8 cellular contexts compared by ENCODE assay signal in genomic region chr6:31399589-31400466, GRCh38. TPM values are rescaled to one million over a fixed set of nuclear protein-coding genes. Genes with fewer than 3 reads are reported as not detected.
DNase-seq lines count a peak whose midpoint lies in the region; ATAC-seq, FAIRE-seq and TF ChIP-seq lines count a peak whose summit lies in the region.

No MANE protein-coding gene starts in this region.

- TF ChIP-seq POLR2A in endothelial cell of umbilical vein (IDR thresholded peaks at IDR 0.05; ENCODE audit: low read depth, low read length), result peak; percentile 70

- H2BK12ac ChIP-seq in mesenchymal stem cell (ENCODE audit: low read length in 2 of 2), result no peak overlapping the region

- intact Hi-C loops in endothelial cell of umbilical vein (cut with micrococcal nuclease), result loop anchor here (1.0 to 5.0 kb wide), 4 partner anchors 17 to 147 kb away; partner anchors contain the start of genes ATP6V1G2 and NFKBIL1

- CTCF ChIA-PET in endothelial cell of umbilical vein (lab: Charles Lee), result interaction anchor here (0.7 to 5.7 kb wide), 11 partner anchors 11 to 1296 kb away, joined by 3 to 84 read pairs (median 4); partner anchors contain the start of gene NFKBIL1

- peak overlapping the region; percentile 73 for H4K8ac ChIP-seq in mesenchymal stem cell (ENCODE audit: low read length)

- no peak overlapping the region for H3K14ac ChIP-seq in mesenchymal stem cell (ENCODE audit: low read length in 2 of 2)

- no peaks in the 10 kb centered on the region for H3K27me3 ChIP-seq in endothelial cell of umbilical vein (ENCODE audit: control insufficient read depth in 2 of 2, insufficient read depth in 2 of 2, low read length in 2 of 2)
- H3K27me3 ChIP-seq in mesenchymal stem cell (ENCODE audit: control insufficient read depth in 1 of 2, insufficient read depth in 1 of 2, low read length in 2 of 2), result no peaks in the 10 kb centered on the region

- H3K9me1 ChIP-seq in endothelial cell of umbilical vein (replicated peaks; ENCODE audit: control insufficient read depth, extremely low read depth, insufficient read depth, low read length), result no peaks in the 10 kb centered on the region

- H3K4me1 ChIP-seq in endothelial cell of umbilical vein (ENCODE audit: control insufficient read depth, extremely low read depth, insufficient read depth, low read length) (peaks cover 36% of the 10 kb centered on the region), mesenchymal stem cell (ENCODE audit: control insufficient read depth, insufficient read depth, low read depth, low read length) (peaks cover 16% of the 10 kb centered on the region)

- H2BK15ac ChIP-seq in mesenchymal stem cell (ENCODE audit: low read depth, poor library complexity, severe bottlenecking), result peak overlapping the region; percentile 67

- TF ChIP-seq CTCF in endothelial cell of umbilical vein (IDR thresholded peaks at IDR 0.05; ENCODE audit: extremely low read depth in 1 of 2, insufficient read depth in 1 of 2, low read depth in 1 of 2, low read length in 2 of 2), result peak; percentile 89 to 92

- dilution Hi-C loops in endothelial cell of umbilical vein (cut with MboI; ENCODE audit: extremely low pct_ligation_motif_present, low sequenced_read_pairs), result no loop called here

- no peaks in the 10 kb centered on the region for H4K20me1 ChIP-seq in endothelial cell of umbilical vein (replicated peaks; ENCODE audit: control insufficient read depth, extremely low read depth, insufficient read depth, low read length)

- H2AFZ ChIP-seq in endothelial cell of umbilical vein (ENCODE audit: low read depth, low read length) (peak overlapping the region; percentile 90), mesenchymal stem cell (ENCODE audit: low read depth, low read length) (peak overlapping the region; percentile 18)

- H3K23ac ChIP-seq in mesenchymal stem cell (ENCODE audit: low read length in 2 of 2), result no peak overlapping the region

- peak overlapping the region; percentile 41 to 81 (median 74) for H3K4me3 ChIP-seq in endothelial cell of umbilical vein (replicated peaks in 1 of 3; ENCODE audit: insufficient read depth in 1 of 3, low read depth in 1 of 3, low read length in 3 of 3)
- H3K4me3 ChIP-seq in mesenchymal stem cell (ENCODE audit: insufficient read depth in 1 of 2, low read depth in 1 of 2, low read length in 2 of 2), result peak overlapping the region; percentile 68 to 89

- ATAC-seq in GM21825 (IDR thresholded peaks at IDR 0.05; ENCODE audit: unreplicated experiment) (peak; percentile 31), GM21381 (IDR thresholded peaks at IDR 0.05; ENCODE audit: unreplicated experiment) (no peak)

- H2BK120ac ChIP-seq in mesenchymal stem cell (ENCODE audit: low read depth, low read length), result peak overlapping the region; percentile 39

- peak overlapping the region; percentile 93 for H3K9ac ChIP-seq in endothelial cell of umbilical vein (replicated peaks; ENCODE audit: extremely low read depth, insufficient read depth, low read length)
- H3K9ac ChIP-seq in mesenchymal stem cell (ENCODE audit: low read length), result peak overlapping the region; percentile 96

- TSS peak; percentile 26 for BruUV-seq in endothelial cell of umbilical vein (replicated peaks; lab: Mats Ljungman, UMichigan)

- under 1% methylated on average over 57 of the region's 57 CpGs for WGBS in mesenchymal stem cell

- peak; percentile 94 for DNase-seq in CD1c-positive myeloid dendritic cell (ENCODE audit: extremely low spot score)
- DNase-seq in NCI-H748 treated with DMSO at 0.1 percent for 48 hours (lab: John Stamatoyannopoulos, UW), result peak; percentile 29
- DNase-seq in activated T-cell treated with anti-CD3 and anti-CD28 coated beads for 24 hours (ENCODE audit: low read depth), result peak; percentile 39
- peak; percentile 93 for DNase-seq in endothelial cell of umbilical vein (ENCODE audit: low read depth, low spot score)
- peak; percentile 95 for DNase-seq in mesenchymal stem cell
- peak in 2 of 3 donors; percentile 13 to 48 for DNase-seq in stimulated activated CD4-positive, alpha-beta T cell treated with anti-CD3 and anti-CD28 coated beads, TNF-alpha, amount 100 ng/mL, for 1 hour (ENCODE audit: low read depth in 3 of 3, low spot score in 1 of 3)

- H3K79me2 ChIP-seq in endothelial cell of umbilical vein (ENCODE audit: control insufficient read depth, insufficient read depth, low read length), result peaks cover 38% of the 10 kb centered on the region

- H3K4me2 ChIP-seq in endothelial cell of umbilical vein (ENCODE audit: insufficient read depth, low read length) (peak overlapping the region; percentile 87), mesenchymal stem cell (ENCODE audit: low read length, poor library complexity, severe bottlenecking) (peak overlapping the region; percentile 66)

- H3K4ac ChIP-seq in mesenchymal stem cell (ENCODE audit: low read depth in 1 of 2, low read length in 2 of 2), result peak overlapping the region; percentile 2 to 71

- peaks cover 12% of the 10 kb centered on the region for H3K79me1 ChIP-seq in mesenchymal stem cell (replicated peaks; ENCODE audit: low read length, poor library complexity, severe bottlenecking)

- H2AK5ac ChIP-seq in mesenchymal stem cell (ENCODE audit: low read length, severe bottlenecking), result no peak overlapping the region

- no peak overlapping the region for H4K91ac ChIP-seq in mesenchymal stem cell (ENCODE audit: low read length)

- peak overlapping the region; percentile 87 for H2BK5ac ChIP-seq in mesenchymal stem cell (ENCODE audit: low read depth, low read length, poor library complexity, severe bottlenecking)

- no peaks in the 10 kb centered on the region for H3K36me3 ChIP-seq in endothelial cell of umbilical vein (ENCODE audit: control insufficient read depth in 2 of 2, extremely low read depth in 1 of 2, insufficient read depth in 2 of 2, low read length in 2 of 2)
- no peaks in the 10 kb centered on the region for H3K36me3 ChIP-seq in mesenchymal stem cell (ENCODE audit: control insufficient read depth in 1 of 2, insufficient read depth in 2 of 2, low read depth in 1 of 2, low read length in 2 of 2)

- FAIRE-seq in endothelial cell of umbilical vein (lab: Jason Lieb, UNC), result peak; percentile 91

- POLR2A ChIA-PET in endothelial cell of umbilical vein (lab: Charles Lee), result interaction anchor here (0.7 kb wide), 1 partner anchor 87 kb away, joined by 5 read pairs; no protein-coding TSS in a partner anchor

- peak overlapping the region; percentile 87 to 98 for H3K18ac ChIP-seq in mesenchymal stem cell (ENCODE audit: low read depth in 1 of 2, low read length in 2 of 2)

- peak overlapping the region; percentile 92 for H3K27ac ChIP-seq in endothelial cell of umbilical vein (ENCODE audit: insufficient read depth, low read depth, low read length)
- H3K27ac ChIP-seq in mesenchymal stem cell (ENCODE audit: low read length, poor library complexity, severe bottlenecking), result peak overlapping the region; percentile 97

- H3K9me3 ChIP-seq in endothelial cell of umbilical vein (replicated peaks; ENCODE audit: control insufficient read depth, insufficient read depth, low read length) (no peaks in the 10 kb centered on the region), mesenchymal stem cell (ENCODE audit: control insufficient read depth, low read length) (no peaks in the 10 kb centered on the region)

TF ChIP-seq in endothelial cell of umbilical vein, 7 proteins besides CTCF, POLR2A, EP300 and RAD21:
- TF ChIP-seq MYC (IDR thresholded peaks at IDR 0.05; ENCODE audit: low read depth, low read length) (no peak), FOS (IDR thresholded peaks at IDR 0.05; ENCODE audit: borderline replicate concordance, insufficient read depth, low read length) (no peak), GATA2 (IDR thresholded peaks at IDR 0.05; ENCODE audit: insufficient read depth, insufficient read length, low read depth, low read length) (no peak), POLR2AphosphoS5 (IDR thresholded peaks at IDR 0.05; ENCODE audit: insufficient read depth, low read depth, low read length) (peak; percentile 68), MAX (IDR thresholded peaks at IDR 0.05; ENCODE audit: insufficient read depth, insufficient read length) (no peak), JUN (IDR thresholded peaks at IDR 0.05; ENCODE audit: borderline replicate concordance, insufficient read depth, insufficient read length, low read depth) (no peak)

RNA-seq across cellular contexts. Expression of gene MICA, which starts 3.6 kb away (rescaled TPM):
- total RNA-seq in endothelial cell of umbilical vein, result 42.5 and 45.2 TPM in 2 replicates
- 99.3 and 101 TPM in 2 replicates for polyA plus RNA-seq in endothelial cell of umbilical vein
- polyA plus RNA-seq in endothelial cell of umbilical vein (2011; cell fraction: cytosol; rRNA removed), result 90.1 and 96.4 TPM in 2 replicates
- 78.3 and 83.9 TPM in 2 replicates for polyA plus RNA-seq in endothelial cell of umbilical vein (2011; cell fraction: nucleus; rRNA removed)
- 63.2 and 84.8 TPM in 2 replicates for polyA plus RNA-seq in endothelial cell of umbilical vein (2012)
- polyA minus RNA-seq in endothelial cell of umbilical vein, result 78.6 and 95.4 TPM in 2 replicates
- polyA minus RNA-seq in endothelial cell of umbilical vein (2011; cell fraction: cytosol; rRNA and poly(A)+ RNA removed), result 19.3 TPM
- 17.1 and 21.6 TPM in 2 replicates for polyA minus RNA-seq in endothelial cell of umbilical vein (2011; cell fraction: nucleus; rRNA and poly(A)+ RNA removed)
- 81.3 TPM for polyA plus RNA-seq in mesenchymal stem cell (2013, experiment 1 of 2)
- polyA plus RNA-seq in mesenchymal stem cell (2013, experiment 2 of 2), result 82.5 TPM

RNA-seq across cellular contexts. Expression of gene HLA-B, which starts 42.8 kb away (rescaled TPM):
- 111 and 126 TPM in 2 replicates for total RNA-seq in endothelial cell of umbilical vein
- 119 and 151 TPM in 2 replicates for polyA plus RNA-seq in endothelial cell of umbilical vein
- polyA plus RNA-seq in endothelial cell of umbilical vein (2011; cell fraction: cytosol; rRNA removed), result 77.9 and 94.6 TPM in 2 replicates
- polyA plus RNA-seq in endothelial cell of umbilical vein (2011; cell fraction: nucleus; rRNA removed), result 87.5 and 110 TPM in 2 replicates
- polyA plus RNA-seq in endothelial cell of umbilical vein (2012), result 195 and 229 TPM in 2 replicates
- polyA minus RNA-seq in endothelial cell of umbilical vein, result 49.1 and 98.7 TPM in 2 replicates
- polyA minus RNA-seq in endothelial cell of umbilical vein (2011; cell fraction: cytosol; rRNA and poly(A)+ RNA removed), result 67.2 TPM
- 19.8 and 24.8 TPM in 2 replicates for polyA minus RNA-seq in endothelial cell of umbilical vein (2011; cell fraction: nucleus; rRNA and poly(A)+ RNA removed)
- polyA plus RNA-seq in mesenchymal stem cell (2013, experiment 1 of 2), result 879 TPM
- polyA plus RNA-seq in mesenchymal stem cell (2013, experiment 2 of 2), result 950 TPM

Comparison
In these comparisons a context has a peak if more than half of its experiments do, and no peak if none do; other contexts are left out.
1. DNase-seq: peak in every context shown above with its lines; median percentile 95 in mesenchymal stem cell; 94 in CD1c-positive myeloid dendritic cell; 93 in endothelial cell of umbilical vein; 39 in activated T-cell treated with anti-CD3 and anti-CD28 coated beads for 24 hours; 30 in stimulated activated CD4-positive, alpha-beta T cell treated with anti-CD3 and anti-CD28 coated beads, TNF-alpha, amount 100 ng/mL, for 1 hour; 29 in NCI-H748 treated with DMSO at 0.1 percent for 48 hours.